Comparison of ENCODE assay signal across 1 cellular context in the genomic region with DNA sequence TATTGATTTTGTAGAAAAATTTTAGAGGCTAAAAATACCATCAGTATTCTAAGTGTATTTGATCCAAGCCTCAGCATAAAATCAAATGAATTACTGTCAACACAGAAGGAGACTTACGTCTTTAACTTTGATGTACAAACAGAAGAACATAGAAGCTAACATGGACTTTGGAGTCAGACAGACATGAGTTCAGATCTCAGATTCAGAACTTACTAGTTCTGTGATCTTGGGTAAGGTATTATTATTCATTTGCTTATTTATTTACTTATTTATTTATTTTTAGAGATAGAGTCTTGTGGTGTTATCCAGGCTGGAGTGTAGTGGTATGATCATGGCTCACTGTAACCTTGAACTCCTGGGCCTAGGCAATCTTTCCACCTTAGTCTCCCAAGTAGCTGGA.
TF ChIP-seq lines count a peak whose summit lies in the region.

No MANE protein-coding gene starts in this region.

TF ChIP-seq in endothelial cell of umbilical vein, 7 proteins besides CTCF, POLR2A, EP300 and RAD21:
- no peak for TF ChIP-seq FOS (IDR thresholded peaks at IDR 0.05; ENCODE audit: borderline replicate concordance, insufficient read depth, low read length)
- TF ChIP-seq GATA2 (IDR thresholded peaks at IDR 0.05; ENCODE audit: insufficient read depth, insufficient read length, low read depth, low read length): no peak
- TF ChIP-seq POLR2AphosphoS5 (IDR thresholded peaks at IDR 0.05; ENCODE audit: insufficient read depth, low read depth, low read length): no peak
TF ChIP-seq in endothelial cell of umbilical vein: peak in this region for 0.
